In genomic region chr16:4945560-4946502, GRCh38 we compare ENCODE assay signal across 11 cellular contexts. TPM values are rescaled to one million over a fixed set of nuclear protein-coding genes. Genes with fewer than 3 reads are reported as not detected.
DNase-seq lines count a peak whose midpoint lies in the region; ATAC-seq and TF ChIP-seq lines count a peak whose summit lies in the region.
"Had no signal": no experiment of that assay in that cellular context is flagged by ENCODE, and none has a peak within 500 bp of the region (broad histone marks: within the 10 kb centered on the region; RNA-seq: fewer than 3 reads in every experiment).

No MANE protein-coding gene starts in this region.

- no peak overlapping the region for H3K27ac ChIP-seq in neural progenitor cell

- no peak for ATAC-seq in T-cell (replicated peaks in 1 of 4)
- ATAC-seq: naive thymus-derived CD4-positive, alpha-beta T cell had no signal

- H3K4me1 ChIP-seq in neural progenitor cell = peaks cover 30% of the 10 kb centered on the region

- H3K9me3 ChIP-seq in MG63 = no peaks in the 10 kb centered on the region
- H3K9me3 ChIP-seq in neural progenitor cell (ENCODE audit: low read depth) = no peaks in the 10 kb centered on the region

- H3K27me3 Mint-ChIP-seq in neural progenitor cell (ENCODE audit: insufficient read depth, low read depth) (peaks cover 26% of the 10 kb centered on the region), T-cell (peaks cover 17 to 30% of the 10 kb centered on the region in 2 donors)

- peaks cover 43% of the 10 kb centered on the region for H3F3A ChIP-seq in neural progenitor cell (ENCODE audit: low read depth)

- no peak for TF ChIP-seq CTCF in epithelial cell of esophagus (IDR thresholded peaks at IDR 0.05; ENCODE audit: insufficient read depth, low read depth, low read length, missing control alignments)
- no peak for TF ChIP-seq CTCF in neural progenitor cell (IDR thresholded peaks at IDR 0.05)

- H3K79me2 ChIP-seq in neural progenitor cell (ENCODE audit: low read depth) = no peaks in the 10 kb centered on the region

- POLR2A ChIA-PET in T-cell (lab: Charles Lee) = no interaction called here

- DNase-seq in A172 (ENCODE audit: low spot score) (peak; percentile 97), MG63 (peak; percentile 99), epithelial cell of esophagus (ENCODE audit: low read depth) (peak; percentile 93), neural progenitor cell (ENCODE audit: low spot score) (no peak), Ammon's horn (ENCODE audit: low spot score) (no peak), head of caudate nucleus (no peak), T-cell (no peak), pons (ENCODE audit: low spot score) (no peak)
- DNase-seq: naive thymus-derived CD4-positive, alpha-beta T cell had no signal

- no peak overlapping the region for H3K9ac ChIP-seq in neural progenitor cell

- intact Hi-C loops in head of caudate nucleus (cut with DNase I) = no loop called here

- no peak overlapping the region for H3K4me2 ChIP-seq in neural progenitor cell

- no peaks in the 10 kb centered on the region for H3K36me3 Mint-ChIP-seq in neural progenitor cell
- H3K36me3 Mint-ChIP-seq in T-cell = no peaks in the 10 kb centered on the region
- H3K36me3 Mint-ChIP-seq: naive thymus-derived CD4-positive, alpha-beta T cell had no signal

- H4K20me1 ChIP-seq in neural progenitor cell (ENCODE audit: low read depth) = no peaks in the 10 kb centered on the region

- H2AFZ ChIP-seq in neural progenitor cell (replicated peaks) = no peak overlapping the region

- no peak overlapping the region for H3K4me3 Mint-ChIP-seq in neural progenitor cell
- no peak overlapping the region for H3K4me3 Mint-ChIP-seq in T-cell
- H3K4me3 Mint-ChIP-seq: endodermal cell; naive thymus-derived CD4-positive, alpha-beta T cell had no signal

- H3K4me1 Mint-ChIP-seq in neural progenitor cell (peaks cover 53% of the 10 kb centered on the region), T-cell (no peaks in the 10 kb centered on the region)

- H3K27me3 ChIP-seq in MG63 = no peaks in the 10 kb centered on the region
- H3K27me3 ChIP-seq in neural progenitor cell = no peaks in the 10 kb centered on the region

- H3K4me3 ChIP-seq in MG63 (no peak overlapping the region), epithelial cell of esophagus (ENCODE audit: low read length) (no peak overlapping the region), neural progenitor cell (no peak overlapping the region)

- CTCF ChIA-PET in T-cell (lab: Charles Lee) = no interaction called here

- no peaks in the 10 kb centered on the region for H3K36me3 ChIP-seq in MG63
- no peaks in the 10 kb centered on the region for H3K36me3 ChIP-seq in neural progenitor cell

- H3K27ac Mint-ChIP-seq in neural progenitor cell = peak overlapping the region; percentile 66
- H3K27ac Mint-ChIP-seq in T-cell = no peak overlapping the region
- H3K27ac Mint-ChIP-seq: activated T-helper 2 cell treated with anti-CD3 and anti-CD28 coated beads, Interferon-gamma antibody, Interleukin-2, Interleukin-4, amounts not matched to agents 10 μg/mL and 5 μg/mL and 100 μg/mL, durations not matched to agents 14 hours and 24 hours and 36 hours; naive thymus-derived CD4-positive, alpha-beta T cell had no signal

- no peaks in the 10 kb centered on the region for H3K9me3 Mint-ChIP-seq in neural progenitor cell
- H3K9me3 Mint-ChIP-seq in T-cell = no peaks in the 10 kb centered on the region
- H3K9me3 Mint-ChIP-seq: activated T-helper 2 cell treated with anti-CD3 and anti-CD28 coated beads, Interferon-gamma antibody, Interleukin-2, Interleukin-4, amounts not matched to agents 10 μg/mL and 5 μg/mL and 100 μg/mL, durations not matched to agents 14 hours and 24 hours and 36 hours; endodermal cell had no signal

RNA-seq across cellular contexts. Expression of gene PPL, which starts 8.9 kb away (rescaled TPM):
- total RNA-seq in A172 (2014; rRNA removed; shearing (Covaris generic)) = 0.81 and 2.0 TPM in 2 replicates
- total RNA-seq in MG63 (2014; rRNA removed; shearing (Covaris generic); ENCODE audit: low replicate concordance) = 0.07 and 0.36 TPM in 2 replicates
- total RNA-seq in neural progenitor cell (ENCODE audit: low replicate concordance) (1.0 and 2.8 TPM in 2 replicates), T-cell (under 1 TPM in 3 of 5 donors, not detected in 2; 0.10 to 0.32 (median 0.12) TPM)
- total RNA-seq: activated T-helper 2 cell treated with anti-CD3 and anti-CD28 coated beads, Interferon-gamma antibody, Interleukin-2, Interleukin-4, amounts not matched to agents 10 μg/mL and 5 μg/mL and 100 μg/mL, durations not matched to agents 14 hours and 24 hours and 36 hours; naive thymus-derived CD4-positive, alpha-beta T cell had no signal

RNA-seq across cellular contexts. Expression of gene SEC14L5, which starts 12.3 kb away (rescaled TPM):
- total RNA-seq in A172 (2014; rRNA removed; shearing (Covaris generic)) = 0.14 TPM in 1 of 2 replicates, not detected in the other
- total RNA-seq in MG63 (2014; rRNA removed; shearing (Covaris generic); ENCODE audit: low replicate concordance) = not detected in 2 replicates
- 0.41 and 0.65 TPM in 2 replicates for total RNA-seq in neural progenitor cell (ENCODE audit: low replicate concordance)
- total RNA-seq in T-cell = under 1 TPM in 1 of 5 donors, not detected in 4; 0.05 TPM
- total RNA-seq: activated T-helper 2 cell treated with anti-CD3 and anti-CD28 coated beads, Interferon-gamma antibody, Interleukin-2, Interleukin-4, amounts not matched to agents 10 μg/mL and 5 μg/mL and 100 μg/mL, durations not matched to agents 14 hours and 24 hours and 36 hours had no signal

Comparison
In these comparisons a context has a peak if more than half of its experiments do, and no peak if none do; other contexts are left out.
1. DNase-seq: peak in A172 (single experiment), MG63 (single experiment) and epithelial cell of esophagus (single experiment); none in neural progenitor cell (single experiment), Ammon's horn (single experiment), head of caudate nucleus (0 of 42), T-cell (0 of 34) and pons (single experiment).